27 cellular contexts compared by ENCODE assay signal in genomic region chr1:76351655-76352054, GRCh38.
"Had no signal": no experiment of that assay in that cellular context is flagged by ENCODE, and none has a peak within 500 bp of the region (broad histone marks: within the 10 kb centered on the region; RNA-seq: fewer than 3 reads in every experiment).

No MANE protein-coding gene starts in this region.

- H3K27me3 Mint-ChIP-seq: activated B cell treated with CpG ODN at 0.5 μM for 24 hours; activated CD4-positive, alpha-beta memory T cell treated with anti-CD3 and anti-CD28 coated beads, Interleukin-2, amount 10 ng/mL, durations not matched to agents 7 days and 5 days; activated naive CD4-positive, alpha-beta T cell treated with anti-CD3 and anti-CD28 coated beads, Interleukin-2, amount 10 ng/mL, durations not matched to agents 7 days and 5 days; activated naive CD8-positive, alpha-beta T cell; activated naive CD8-positive, alpha-beta T cell treated with anti-CD3 and anti-CD28 coated beads, Interleukin-2, amount 50 U/mL, for 24 hours had no signal

- H3K27ac Mint-ChIP-seq: activated B cell treated with CpG ODN at 0.5 μM for 24 hours; activated CD4-positive, alpha-beta memory T cell treated with anti-CD3 and anti-CD28 coated beads, Interleukin-2, amount 10 ng/mL, durations not matched to agents 7 days and 5 days; activated CD8-positive, alpha-beta memory T cell treated with anti-CD3 and anti-CD28 coated beads, Interleukin-2, amount 10 ng/mL, durations not matched to agents 7 days and 5 days; activated naive CD4-positive, alpha-beta T cell treated with anti-CD3 and anti-CD28 coated beads, Interleukin-2, amount 10 ng/mL, durations not matched to agents 7 days and 5 days; activated naive CD8-positive, alpha-beta T cell; activated naive CD8-positive, alpha-beta T cell treated with anti-CD3 and anti-CD28 coated beads, Interleukin-2, amount 50 U/mL, for 24 hours had no signal

- H3K27me3 ChIP-seq: brain microvascular endothelial cell had no signal

- H3K9me3 Mint-ChIP-seq: activated B cell treated with CpG ODN at 0.5 μM for 24 hours; activated CD4-positive, alpha-beta memory T cell treated with anti-CD3 and anti-CD28 coated beads, Interleukin-2, amount 10 ng/mL, durations not matched to agents 7 days and 5 days; activated naive CD4-positive, alpha-beta T cell treated with anti-CD3 and anti-CD28 coated beads, Interleukin-2, amount 10 ng/mL, durations not matched to agents 7 days and 5 days; activated naive CD8-positive, alpha-beta T cell treated with anti-CD3 and anti-CD28 coated beads, Interleukin-2, amount 50 U/mL, for 24 hours had no signal

- H3K36me3 Mint-ChIP-seq: activated CD8-positive, alpha-beta memory T cell treated with anti-CD3 and anti-CD28 coated beads, Interleukin-2, amount 10 ng/mL, durations not matched to agents 7 days and 5 days; activated naive CD4-positive, alpha-beta T cell treated with anti-CD3 and anti-CD28 coated beads, Interleukin-2, amount 10 ng/mL, durations not matched to agents 7 days and 5 days; activated naive CD8-positive, alpha-beta T cell had no signal

- H3K4me3 Mint-ChIP-seq: activated B cell treated with CpG ODN at 0.5 μM for 24 hours; activated CD4-positive, alpha-beta memory T cell treated with anti-CD3 and anti-CD28 coated beads, Interleukin-2, amount 10 ng/mL, durations not matched to agents 7 days and 5 days; activated CD8-positive, alpha-beta memory T cell treated with anti-CD3 and anti-CD28 coated beads, Interleukin-2, amount 10 ng/mL, durations not matched to agents 7 days and 5 days; activated naive CD4-positive, alpha-beta T cell treated with anti-CD3 and anti-CD28 coated beads, Interleukin-2, amount 10 ng/mL, durations not matched to agents 7 days and 5 days; activated naive CD8-positive, alpha-beta T cell; activated naive CD8-positive, alpha-beta T cell treated with anti-CD3 and anti-CD28 coated beads, Interleukin-2, amount 50 U/mL, for 24 hours had no signal

- ATAC-seq: activated CD8-positive, alpha-beta memory T cell treated with anti-CD3 and anti-CD28 coated beads, Interleukin-2, amount 10 ng/mL, durations not matched to agents 7 days and 5 days; activated naive CD8-positive, alpha-beta T cell treated with anti-CD3 and anti-CD28 coated beads, Interleukin-2, amount 50 U/mL, for 24 hours had no signal

- H3K27ac ChIP-seq: brain microvascular endothelial cell had no signal

- DNase-seq: activated B cell treated with CpG ODN at 0.5 μM for 24 hours; activated CD4-positive, alpha-beta memory T cell treated with anti-CD3 and anti-CD28 coated beads, Interleukin-2, amount 10 ng/mL, durations not matched to agents 7 days and 5 days; activated CD4-positive, alpha-beta T cell treated with anti-CD3 and anti-CD28 coated beads for 48 hours; activated CD4-positive, CD25-positive, alpha-beta regulatory T cell treated with anti-CD3 and anti-CD28 coated beads, Interleukin-2, amount 50 U/mL, for 72 hours; activated CD8-positive, alpha-beta memory T cell treated with anti-CD3 and anti-CD28 coated beads for 24 hours; activated CD8-positive, alpha-beta memory T cell treated with anti-CD3 and anti-CD28 coated beads, Interleukin-2, amount 10 ng/mL, durations not matched to agents 7 days and 5 days; activated CD8-positive, alpha-beta memory T cell treated with anti-CD3 and anti-CD28 coated beads, Interleukin-2, amount 50 U/mL, for 48 hours; activated effector memory CD4-positive, alpha-beta T cell treated with Interleukin-2 at 50 U/mL for 16 hours; activated naive CD4-positive, alpha-beta T cell treated with anti-CD3 and anti-CD28 coated beads, Interleukin-2, amount 10 ng/mL, durations not matched to agents 7 days and 5 days; activated naive CD8-positive, alpha-beta T cell treated with anti-CD3 and anti-CD28 coated beads, Interleukin-2, amount 50 U/mL, for 24 hours; activated T-cell treated with anti-CD3 and anti-CD28 coated beads, Interleukin-2, amount 50 U/mL, for 48 hours; anterior cingulate cortex; brain microvascular endothelial cell; central memory CD4-positive, alpha-beta T cell; NCI-H1092 treated with DMSO at 0.1 percent for 48 hours; NCI-H1694; NCI-H1930; NCI-H2081 treated with DMSO at 0.1 percent for 48 hours; NCI-H2171; NCI-H446; NCI-H774; Right ventricle myocardium superior; SW 1271; T-helper 1 cell; T-helper 2 cell; T-helper 9 cell had no signal

- H3K4me1 Mint-ChIP-seq: activated B cell treated with CpG ODN at 0.5 μM for 24 hours; activated CD4-positive, alpha-beta memory T cell treated with anti-CD3 and anti-CD28 coated beads, Interleukin-2, amount 10 ng/mL, durations not matched to agents 7 days and 5 days; activated CD8-positive, alpha-beta memory T cell treated with anti-CD3 and anti-CD28 coated beads, Interleukin-2, amount 10 ng/mL, durations not matched to agents 7 days and 5 days; activated naive CD4-positive, alpha-beta T cell treated with anti-CD3 and anti-CD28 coated beads, Interleukin-2, amount 10 ng/mL, durations not matched to agents 7 days and 5 days; activated naive CD8-positive, alpha-beta T cell treated with anti-CD3 and anti-CD28 coated beads, Interleukin-2, amount 50 U/mL, for 24 hours had no signal

- H3K36me3 ChIP-seq: brain microvascular endothelial cell had no signal
